ENCODE assay signal across 18 cellular contexts in genomic region chr4:135236035-135236434, GRCh38.
DNase-seq lines count a peak whose midpoint lies in the region; ATAC-seq and TF ChIP-seq lines count a peak whose summit lies in the region.
"Had no signal": no experiment of that assay in that cellular context is flagged by ENCODE, and none has a peak within 500 bp of the region (broad histone marks: within the 10 kb centered on the region; RNA-seq: fewer than 3 reads in every experiment).

No MANE protein-coding gene starts in this region.

- H3K36me3 Mint-ChIP-seq in osteocyte (ENCODE audit: unreplicated experiment) (no peaks in the 10 kb centered on the region), WTC11 (no peaks in the 10 kb centered on the region)
- no peaks in the 10 kb centered on the region for H3K36me3 Mint-ChIP-seq in naive thymus-derived CD4-positive, alpha-beta T cell
- H3K36me3 Mint-ChIP-seq: CD8-positive, alpha-beta T cell had no signal

- H3K27ac ChIP-seq in SK-N-SH (ENCODE audit: low read depth in 2 of 2, low read length in 1 of 2) (peak overlapping the region in 1 of 2 experiments; percentile 6; a peak in 1 of 4 replicates), neural cell (ENCODE audit: low read length) (peak overlapping the region; percentile 31)
- no peak overlapping the region for H3K27ac ChIP-seq in naive thymus-derived CD4-positive, alpha-beta T cell (ENCODE audit: low read depth, low read length)
- H3K27ac ChIP-seq: 22Rv1; A549; BLaER1 treated with 17β-estradiol and CSF1 and Interleukin-3, amounts not matched to agents 10 nM and 100 nM; C4-2B had no signal

- no peaks in the 10 kb centered on the region for H3K36me3 ChIP-seq in SK-N-SH (replicated peaks in 1 of 2; ENCODE audit: control insufficient read depth in 1 of 2, insufficient read depth in 2 of 2, low read length in 1 of 2)
- no peaks in the 10 kb centered on the region for H3K36me3 ChIP-seq in neural cell (ENCODE audit: insufficient read depth, low read length)
- no peaks in the 10 kb centered on the region for H3K36me3 ChIP-seq in naive thymus-derived CD4-positive, alpha-beta T cell (ENCODE audit: control insufficient read depth in 2 of 3, insufficient read depth in 3 of 3, low read length in 3 of 3)
- H3K36me3 ChIP-seq: BLaER1 treated with 17β-estradiol and CSF1 and Interleukin-3, amounts not matched to agents 10 nM and 100 nM had no signal

- peaks cover 0 to 7% of the 10 kb centered on the region in 2 experiments; a peak in 1 of 4 replicates for H3K4me1 ChIP-seq in SK-N-SH (ENCODE audit: control insufficient read depth in 1 of 2, insufficient read depth in 2 of 2, low read depth in 1 of 2, low read length in 1 of 2)
- no peaks in the 10 kb centered on the region for H3K4me1 ChIP-seq in naive thymus-derived CD4-positive, alpha-beta T cell (ENCODE audit: control insufficient read depth in 2 of 2, insufficient read depth in 2 of 2, low read length in 2 of 2)
- H3K4me1 ChIP-seq: A549, Caco-2 had no signal

- H3K27ac Mint-ChIP-seq in osteocyte (ENCODE audit: unreplicated experiment) (peak overlapping the region; percentile 48), WTC11 (no peak overlapping the region)
- no peak overlapping the region for H3K27ac Mint-ChIP-seq in naive thymus-derived CD4-positive, alpha-beta T cell
- H3K27ac Mint-ChIP-seq: B cell; CD4-positive, alpha-beta T cell; CD8-positive, alpha-beta T cell had no signal

- H3K27me3 ChIP-seq in SK-N-SH (ENCODE audit: insufficient read depth) (no peaks in the 10 kb centered on the region), neural cell (ENCODE audit: insufficient read depth, low read depth, low read length) (no peaks in the 10 kb centered on the region)
- no peaks in the 10 kb centered on the region for H3K27me3 ChIP-seq in naive thymus-derived CD4-positive, alpha-beta T cell (ENCODE audit: control insufficient read depth in 2 of 2, insufficient read depth in 2 of 2, low read length in 2 of 2)
- H3K27me3 ChIP-seq: BLaER1 treated with 17β-estradiol and CSF1 and Interleukin-3, amounts not matched to agents 10 nM and 100 nM had no signal

- TF ChIP-seq RAD21 in SK-N-SH (IDR thresholded peaks at IDR 0.05; ENCODE audit: low read length) (no peak), neural cell (conservative IDR thresholded peaks at IDR 0.05) (no peak)

- H3K9me3 ChIP-seq in SK-N-SH (no peaks in the 10 kb centered on the region), neural cell (ENCODE audit: low read length) (no peaks in the 10 kb centered on the region)
- H3K9me3 ChIP-seq in naive thymus-derived CD4-positive, alpha-beta T cell (ENCODE audit: control insufficient read depth in 2 of 3, low read length in 3 of 3): no peaks in the 10 kb centered on the region
- H3K9me3 ChIP-seq: A549; BLaER1 treated with 17β-estradiol and CSF1 and Interleukin-3, amounts not matched to agents 10 nM and 100 nM; Caco-2 had no signal

- intact Hi-C loops in naive thymus-derived CD4-positive, alpha-beta T cell (cut with micrococcal nuclease): no loop called here

- H3F3A ChIP-seq in SK-N-SH (replicated peaks; ENCODE audit: insufficient read depth) (peaks cover 3% of the 10 kb centered on the region), neural cell (ENCODE audit: insufficient read depth, low read length, poor library complexity, severe bottlenecking) (no peaks in the 10 kb centered on the region)

- H3K4me3 ChIP-seq in SK-N-SH (ENCODE audit: low read depth in 2 of 2, low read length in 1 of 2): no peak overlapping the region
- H3K4me3 ChIP-seq in neural cell (ENCODE audit: low read length): no peak overlapping the region
- no peak overlapping the region for H3K4me3 ChIP-seq in naive thymus-derived CD4-positive, alpha-beta T cell (ENCODE audit: low read length)
- H3K4me3 ChIP-seq: A549; BLaER1 treated with 17β-estradiol and CSF1 and Interleukin-3, amounts not matched to agents 10 nM and 100 nM had no signal

- no peak overlapping the region for H3K4me3 Mint-ChIP-seq in osteocyte (ENCODE audit: unreplicated experiment)
- no peak overlapping the region for H3K4me3 Mint-ChIP-seq in naive thymus-derived CD4-positive, alpha-beta T cell
- H3K4me3 Mint-ChIP-seq in WTC11: no peak overlapping the region
- H3K4me3 Mint-ChIP-seq: B cell; CD4-positive, alpha-beta T cell; CD8-positive, alpha-beta T cell had no signal

- H3K9me3 Mint-ChIP-seq in osteocyte (ENCODE audit: unreplicated experiment): no peaks in the 10 kb centered on the region
- H3K9me3 Mint-ChIP-seq in naive thymus-derived CD4-positive, alpha-beta T cell: peaks cover 0 to 16% (median 0%) of the 10 kb centered on the region in 11 donors
- no peaks in the 10 kb centered on the region for H3K9me3 Mint-ChIP-seq in WTC11
- H3K9me3 Mint-ChIP-seq: CD4-positive, alpha-beta T cell had no signal

- H3K4me2 ChIP-seq in SK-N-SH (no peak overlapping the region), neural cell (ENCODE audit: low read length) (no peak overlapping the region)
- H3K4me2 ChIP-seq: A549; BLaER1 treated with 17β-estradiol and CSF1 and Interleukin-3, amounts not matched to agents 10 nM and 100 nM had no signal

- no peak for DNase-seq in SK-N-SH
- no peak for DNase-seq in osteocyte (ENCODE audit: extremely low spot score, unreplicated experiment)
- no peak for DNase-seq in naive thymus-derived CD4-positive, alpha-beta T cell
- no peak for DNase-seq in WTC11 (ENCODE audit: low spot score)
- DNase-seq: AML-193; Caco-2; Calu3; CD4-positive, alpha-beta T cell; CD8-positive, alpha-beta T cell; DMS79 treated with DMSO at 0.1 percent for 48 hours; GF-D8 had no signal

- H3K27me3 Mint-ChIP-seq in osteocyte (ENCODE audit: unreplicated experiment) (no peaks in the 10 kb centered on the region), WTC11 (ENCODE audit: low read depth) (no peaks in the 10 kb centered on the region)
- no peaks in the 10 kb centered on the region for H3K27me3 Mint-ChIP-seq in naive thymus-derived CD4-positive, alpha-beta T cell
- H3K27me3 Mint-ChIP-seq: B cell; CD4-positive, alpha-beta T cell had no signal

- TF ChIP-seq EP300 in SK-N-SH (IDR thresholded peaks at IDR 0.05; ENCODE audit: borderline replicate concordance in 1 of 2, low read depth in 1 of 2, low read length in 1 of 2) (no peak), neural cell (conservative IDR thresholded peaks at IDR 0.05; ENCODE audit: poor library complexity, severe bottlenecking) (no peak)

- CTCF ChIA-PET in SK-N-SH (lab: Yijun Ruan, JAX): no interaction called here
- CTCF ChIA-PET in naive thymus-derived CD4-positive, alpha-beta T cell (lab: Charles Lee): no interaction called here
- CTCF ChIA-PET in WTC11 (lab: Charles Lee): no interaction called here

- H3K9me2 ChIP-seq in SK-N-SH (no peaks in the 10 kb centered on the region), neural cell (ENCODE audit: insufficient read depth, low read length) (no peaks in the 10 kb centered on the region)

- H3K79me2 ChIP-seq in SK-N-SH (ENCODE audit: insufficient read depth) (no peaks in the 10 kb centered on the region), neural cell (replicated peaks; ENCODE audit: insufficient read depth, low read length) (no peaks in the 10 kb centered on the region)

- ATAC-seq in SK-N-SH treated with all-trans-retinoic acid at 6 μM for 48 hours: peak; percentile 18; the same call in 1 of the 3 replicates
- no peak for ATAC-seq in naive thymus-derived CD4-positive, alpha-beta T cell
- no peak for ATAC-seq in WTC11
- ATAC-seq: A549; CD8-positive, alpha-beta T cell had no signal

- POLR2A ChIA-PET in SK-N-SH (lab: Yijun Ruan, JAX): no interaction called here
- POLR2A ChIA-PET in naive thymus-derived CD4-positive, alpha-beta T cell (lab: Charles Lee): no interaction called here
- POLR2A ChIA-PET in WTC11 (lab: Charles Lee): no interaction called here

- no peaks in the 10 kb centered on the region for H4K20me1 ChIP-seq in SK-N-SH (ENCODE audit: insufficient read depth)
- no peaks in the 10 kb centered on the region for H4K20me1 ChIP-seq in neural cell (ENCODE audit: insufficient read depth)
- H4K20me1 ChIP-seq: BLaER1 treated with 17β-estradiol and CSF1 and Interleukin-3, amounts not matched to agents 10 nM and 100 nM had no signal

- no peak for TF ChIP-seq CTCF in SK-N-SH (IDR thresholded peaks at IDR 0.05)
- no peak for TF ChIP-seq CTCF in neural cell (IDR thresholded peaks at IDR 0.05; ENCODE audit: poor library complexity, severe bottlenecking)
- no peak for TF ChIP-seq CTCF in osteocyte (IDR thresholded peaks at IDR 0.05)
- TF ChIP-seq CTCF in WTC11 (IDR thresholded peaks at IDR 0.05): no peak

- H3K9ac ChIP-seq in SK-N-SH: no peak overlapping the region
- no peak overlapping the region for H3K9ac ChIP-seq in neural cell (ENCODE audit: low read length)
- H3K9ac ChIP-seq: BLaER1 treated with 17β-estradiol and CSF1 and Interleukin-3, amounts not matched to agents 10 nM and 100 nM had no signal

- 5% methylated on average over 1 of the region's 1 CpG for WGBS in SK-N-SH (ENCODE audit: low lambda C conversion rate)

- H3K4me1 Mint-ChIP-seq in osteocyte (ENCODE audit: unreplicated experiment): peaks cover 37% of the 10 kb centered on the region
- H3K4me1 Mint-ChIP-seq in naive thymus-derived CD4-positive, alpha-beta T cell: no peaks in the 10 kb centered on the region
- H3K4me1 Mint-ChIP-seq in WTC11: no peaks in the 10 kb centered on the region
- H3K4me1 Mint-ChIP-seq: B cell had no signal

- H2AFZ ChIP-seq in SK-N-SH (ENCODE audit: low read depth): no peak overlapping the region
- no peak overlapping the region for H2AFZ ChIP-seq in neural cell (ENCODE audit: low read depth, low read length)

TF ChIP-seq in SK-N-SH treated with all-trans-retinoic acid at 6 μM for 48 hours, 23 proteins besides CTCF, POLR2A, EP300 and RAD21 (continues in another document):
- no peak for TF ChIP-seq ARNTL (CRISPR knock-in tag; IDR thresholded peaks at IDR 0.05; ENCODE audit: borderline replicate concordance, low read depth)
- TF ChIP-seq ZFP3 (CRISPR knock-in tag; IDR thresholded peaks at IDR 0.05): no peak
- no peak for TF ChIP-seq BACH2 (CRISPR knock-in tag; IDR thresholded peaks at IDR 0.05; ENCODE audit: borderline replicate concordance)
- TF ChIP-seq OSR1 (CRISPR knock-in tag; IDR thresholded peaks at IDR 0.05): no peak

TF ChIP-seq in SK-N-SH, 30 proteins besides CTCF, POLR2A, EP300 and RAD21 (continues in another document):
- TF ChIP-seq NFIC (IDR thresholded peaks at IDR 0.05; ENCODE audit: borderline replicate concordance) (no peak), TAF1 (IDR thresholded peaks at IDR 0.05; ENCODE audit: borderline replicate concordance, low read depth, low read length) (no peak)

TF ChIP-seq in neural cell, 6 proteins besides CTCF, POLR2A, EP300 and RAD21 (continues in another document):
- TF ChIP-seq TAF1 (IDR thresholded peaks at IDR 0.05; ENCODE audit: low read depth): no peak

TF ChIP-seq in WTC11, 78 proteins besides CTCF, POLR2A, EP300 and RAD21 (continues in another document):
- no peak for TF ChIP-seq CDX4 (CRISPR knock-in tag; IDR thresholded peaks at IDR 0.05; ENCODE audit: borderline replicate concordance)
